Comparison of ENCODE assay signal across 10 cellular contexts in the genomic region with DNA sequence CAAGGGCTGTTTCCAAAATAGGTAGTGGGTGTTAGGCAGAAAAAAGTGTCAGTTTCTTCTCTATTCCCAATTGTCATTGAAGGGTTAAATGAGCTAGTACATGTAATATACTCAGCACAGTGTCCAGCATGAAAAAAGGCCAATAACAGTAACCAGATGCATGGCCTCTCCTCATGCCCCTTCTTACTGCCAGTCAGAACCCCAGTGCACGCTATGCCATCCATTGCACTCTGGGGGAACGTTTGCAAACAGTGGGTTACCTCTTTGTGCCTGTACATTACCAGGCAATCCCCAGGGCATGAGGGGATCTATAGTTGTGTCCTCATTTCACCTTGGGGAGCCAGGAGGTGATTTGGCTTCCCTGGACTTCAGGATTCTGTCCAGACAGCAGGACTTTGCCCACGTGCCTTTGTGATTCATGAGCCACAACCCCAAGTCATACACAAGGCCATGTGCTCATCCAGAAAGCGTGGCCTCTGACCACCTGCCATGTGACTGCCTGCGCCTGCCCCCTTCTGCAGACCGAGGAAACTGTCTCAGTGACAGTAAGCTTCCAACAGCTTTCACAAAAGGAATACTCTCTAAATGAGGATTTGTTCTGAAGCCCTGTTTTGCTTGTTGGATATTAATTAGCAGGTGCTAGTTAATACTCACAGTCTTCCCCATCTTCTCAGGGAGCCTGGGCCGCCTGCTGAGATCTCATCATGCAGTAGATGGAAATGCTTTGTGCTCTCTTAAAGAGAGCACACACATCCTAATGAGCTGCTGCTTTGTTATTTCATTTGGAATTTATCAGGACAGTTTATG. TPM values are rescaled to one million over a fixed set of nuclear protein-coding genes. Genes with fewer than 3 reads are reported as not detected.
DNase-seq lines count a peak whose midpoint lies in the region; ATAC-seq and TF ChIP-seq lines count a peak whose summit lies in the region.
"Had no signal": no experiment of that assay in that cellular context is flagged by ENCODE, and none has a peak within 500 bp of the region (broad histone marks: within the 10 kb centered on the region; RNA-seq: fewer than 3 reads in every experiment).

No MANE protein-coding gene starts in this region.

- H3K27me3 ChIP-seq in iPS-20b (ENCODE audit: insufficient read depth, low read length) (no peaks in the 10 kb centered on the region), stomach (no peaks in the 10 kb centered on the region)

- H3K4me1 Mint-ChIP-seq in T-cell, result peaks cover 13 to 35% (median 30%) of the 10 kb centered on the region in 3 donors

- no peak for TF ChIP-seq EP300 in stomach (IDR thresholded peaks at IDR 0.05)

- H3K36me3 ChIP-seq in iPS-20b (ENCODE audit: insufficient read depth, low read depth, low read length) (no peaks in the 10 kb centered on the region), stomach (no peaks in the 10 kb centered on the region)

- ATAC-seq in T-cell (replicated peaks in 1 of 4), result no peak

- no peak overlapping the region for H3K27ac Mint-ChIP-seq in T-cell
- H3K27ac Mint-ChIP-seq: T-helper 1 cell treated with Interleukin-12 subunit alpha and Interleukin-12 subunit beta and Interleukin-4 antibody, amounts not matched to agents 30 μg/mL and 1 μg/mL, for 36 hours had no signal

- intact Hi-C loops in stomach (cut with DNase I; ENCODE audit: low total_unique reads), result no loop called here

- DNase-seq in DMS 273 (lab: John Stamatoyannopoulos, UW; ENCODE audit: unreplicated experiment), result peak; percentile 31
- DNase-seq in DMS 273 treated with DMSO at 0.1 percent for 48 hours (lab: John Stamatoyannopoulos, UW), result no peak
- DNase-seq in amygdala (lab: John Stamatoyannopoulos, UW), result peak in 40 of 56 donors; percentile 15 to 81 (median 54)
- DNase-seq in stomach, result peak; percentile 26
- DNase-seq in T-cell, result no peak
- no peak for DNase-seq in GM20000 (ENCODE audit: low spot score)
- no peak for DNase-seq in NOMO-1 treated with DMSO at 0.1 percent for 48 hours (lab: John Stamatoyannopoulos, UW; ENCODE audit: unreplicated experiment)

- 68 to 79% (median 72%) methylated on average over 5 to 7 of the region's 7 CpGs for WGBS in stomach, 5 donors

- peak overlapping the region; percentile 35; the same call in 1 of the 2 replicates for H3K9ac ChIP-seq in iPS-20b (ENCODE audit: low read depth, low read length)

- H3K9me3 ChIP-seq in iPS-20b (ENCODE audit: insufficient read depth, low read depth, low read length) (no peaks in the 10 kb centered on the region), stomach (no peaks in the 10 kb centered on the region)

- H3K27me3 Mint-ChIP-seq in T-cell, result no peaks in the 10 kb centered on the region

- CTCF ChIA-PET in T-cell (lab: Charles Lee), result no interaction called here

- no peak overlapping the region for H3K27ac ChIP-seq in iPS-20b (ENCODE audit: low read length)
- H3K27ac ChIP-seq in stomach, result peak overlapping the region in 2 of 5 donors; percentile 12 to 55
- H3K27ac ChIP-seq: 22Rv1 had no signal

- H3K36me3 Mint-ChIP-seq in T-cell, result no peaks in the 10 kb centered on the region

- no peaks in the 10 kb centered on the region for H3K9me3 Mint-ChIP-seq in T-cell
- H3K9me3 Mint-ChIP-seq: T-helper 1 cell treated with Interleukin-12 subunit alpha and Interleukin-12 subunit beta and Interleukin-4 antibody, amounts not matched to agents 30 μg/mL and 1 μg/mL, for 36 hours had no signal

- POLR2A ChIA-PET in T-cell (lab: Charles Lee), result no interaction called here

- TF ChIP-seq CTCF in stomach (IDR thresholded peaks at IDR 0.05) (no peak), GM20000 (IDR thresholded peaks at IDR 0.05; ENCODE audit: extremely low read depth, missing control alignments) (no peak)

- peak overlapping the region; percentile 3; the same call in 1 of the 2 replicates for H3K4me3 ChIP-seq in iPS-20b (ENCODE audit: low read length)
- H3K4me3 ChIP-seq in stomach, result no peak overlapping the region

- TF ChIP-seq POLR2A in stomach (IDR thresholded peaks at IDR 0.05), result no peak

- H3K4me1 ChIP-seq in iPS-20b (ENCODE audit: insufficient read depth, low read length), result peaks cover 16% of the 10 kb centered on the region; the same call in 1 of the 2 replicates
- peaks cover 0 to 37% (median 17%) of the 10 kb centered on the region in 4 donors for H3K4me1 ChIP-seq in stomach

- H3K4me3 Mint-ChIP-seq in T-cell, result no peak overlapping the region
- H3K4me3 Mint-ChIP-seq: T-helper 1 cell treated with Interleukin-12 subunit alpha and Interleukin-12 subunit beta and Interleukin-4 antibody, amounts not matched to agents 30 μg/mL and 1 μg/mL, for 36 hours had no signal

RNA-seq across cellular contexts. Expression of a gene that starts 36.8 kb away (rescaled TPM):
- total RNA-seq in stomach (10 to 100 TPM in 4 of 5 donors, 1 to 10 TPM in 1; 7.8 to 26.3 (median 14.0) TPM), T-cell (under 1 TPM in 3 of 5 donors, not detected in 2; 0.10 to 0.82 (median 0.13) TPM)
- 1 to 10 TPM; 5.7 to 6.1 (median 5.7) TPM for polyA plus RNA-seq in stomach

Comparison
In these comparisons a context has a peak if more than half of its experiments do, and no peak if none do; other contexts are left out.
1. DNase-seq: peak in DMS 273 (single experiment), amygdala (40 of 56) and stomach (single experiment); none in DMS 273 treated with DMSO at 0.1 percent for 48 hours (single experiment), T-cell (0 of 34), GM20000 (single experiment) and NOMO-1 treated with DMSO at 0.1 percent for 48 hours (single experiment).
2. RNA of a gene that starts 36.8 kb away (total RNA-seq): 7.8 to 26.3 TPM in stomach; 0.10 to 0.82 TPM in T-cell; every median in the first group is over 4 times any median in the second.